In genomic region chr18:56574827-56575226, GRCh38 we compare ENCODE assay signal across 14 cellular contexts.
A peak's percentile ranks its signal among the peaks of the same experiment; 100 is the strongest.
DNase-seq lines count a peak whose midpoint lies in the region; ATAC-seq and TF ChIP-seq lines count a peak whose summit lies in the region.
"Had no signal": no experiment of that assay in that cellular context is flagged by ENCODE, and none has a peak within 500 bp of the region (broad histone marks: within the 10 kb centered on the region; RNA-seq: fewer than 3 reads in every experiment).

No MANE protein-coding gene starts in this region.

- H3K4me3 ChIP-seq in BJ (ENCODE audit: low read depth, low read length) = no peak overlapping the region
- H3K4me3 ChIP-seq in choroid plexus epithelial cell (ENCODE audit: low read depth, low read length) = no peak overlapping the region
- no peak overlapping the region for H3K4me3 ChIP-seq in right atrium auricular region
- H3K4me3 ChIP-seq in psoas muscle = no peak overlapping the region

- DNase-seq in BJ (ENCODE audit: low read depth) = peak; percentile 5
- peak; percentile 48 for DNase-seq in choroid plexus epithelial cell (ENCODE audit: low read depth)
- no peak for DNase-seq in right atrium auricular region (ENCODE audit: low spot score)
- DNase-seq in psoas muscle = peak in 1 of 2 donors; percentile 68
- no peak for DNase-seq in ecto neural progenitor cell (ENCODE audit: low spot score)
- no peak for DNase-seq in DMS53 (lab: John Stamatoyannopoulos, UW)
- DNase-seq in activated CD8-positive, alpha-beta memory T cell treated with anti-CD3 and anti-CD28 coated beads for 24 hours = no peak
- DNase-seq: activated CD4-positive, alpha-beta T cell treated with anti-CD3 and anti-CD28 coated beads, Interleukin-2, amount 50 U/mL, for 4 hours; Calu3; effector CD8-positive, alpha-beta T cell; MV-4-11; NCI-H2081 treated with DMSO at 0.1 percent for 48 hours; stimulated activated CD4-positive, alpha-beta T cell treated with anti-CD3 and anti-CD28 coated beads, Interleukin-4, amount 100 ng/mL, for 24 hours had no signal

- TF ChIP-seq CTCF in BJ (IDR thresholded peaks at IDR 0.05; ENCODE audit: insufficient read depth, low read depth, low read length) = no peak
- no peak for TF ChIP-seq CTCF in choroid plexus epithelial cell (conservative IDR thresholded peaks at IDR 0.05; ENCODE audit: low read depth, low read length)
- TF ChIP-seq CTCF in right atrium auricular region (IDR thresholded peaks at IDR 0.05) = no peak
- no peak for TF ChIP-seq CTCF in psoas muscle (IDR thresholded peaks at IDR 0.05)

- H3K27me3 ChIP-seq in BJ (ENCODE audit: control insufficient read depth, insufficient read depth, low read length) = no peaks in the 10 kb centered on the region
- H3K27me3 ChIP-seq in right atrium auricular region = no peaks in the 10 kb centered on the region
- H3K27me3 ChIP-seq in psoas muscle (ENCODE audit: insufficient read depth in 3 of 3, low read length in 2 of 3) = peaks cover 0 to 3% (median 0%) of the 10 kb centered on the region in 3 donors

- POLR2A ChIA-PET in BJ (lab: Charles Lee) = no interaction called here

- peak overlapping the region; percentile 48 to 75 for H3K27ac ChIP-seq in right atrium auricular region
- peak overlapping the region; percentile 55 for H3K27ac ChIP-seq in psoas muscle

- H3K36me3 ChIP-seq in BJ (ENCODE audit: control insufficient read depth, insufficient read depth, low read length) = no peaks in the 10 kb centered on the region
- no peaks in the 10 kb centered on the region for H3K36me3 ChIP-seq in right atrium auricular region
- H3K36me3 ChIP-seq in psoas muscle (ENCODE audit: insufficient read depth in 1 of 2, low read depth in 1 of 2) = no peaks in the 10 kb centered on the region

- H3K9me3 ChIP-seq in right atrium auricular region (peaks cover 0 to 6% of the 10 kb centered on the region in 2 donors), psoas muscle (no peaks in the 10 kb centered on the region)

- H3K4me1 ChIP-seq in right atrium auricular region (peaks cover 0 to 29% of the 10 kb centered on the region in 2 donors), psoas muscle (peaks cover 15% of the 10 kb centered on the region)

- intact Hi-C loops in psoas muscle (cut with DNase I) = loop anchor here (5.0 to 10.0 kb wide), 8 partner anchors 790 to 1478 kb away; partner anchors contain the start of gene TCF4 (in 1 of the 2)

- 10 to 14% (median 12%) methylated on average over 3 of the region's 3 CpGs for WGBS in psoas muscle, 3 donors

- CTCF ChIA-PET in BJ (lab: Yijun Ruan, JAX) = interaction anchor here (0.5 to 2.3 kb wide), 8 partner anchors 37 to 1341 kb away, joined by 3 to 10 read pairs (median 4); no protein-coding TSS in a partner anchor

- ATAC-seq in psoas muscle (peak; percentile 38 to 73 (median 52)), HG03280 (IDR thresholded peaks at IDR 0.05; ENCODE audit: unreplicated experiment) (no peak)

Comparison
In these comparisons a context has a peak if more than half of its experiments do, and no peak if none do; other contexts are left out.
1. DNase-seq: peak in BJ (single experiment) and choroid plexus epithelial cell (single experiment); none in right atrium auricular region (single experiment), ecto neural progenitor cell (single experiment), DMS53 (single experiment) and activated CD8-positive, alpha-beta memory T cell treated with anti-CD3 and anti-CD28 coated beads for 24 hours (single experiment).